2 cellular contexts compared by ENCODE assay signal in genomic region chr17:50310455-50311111, GRCh38.
TF ChIP-seq lines count a peak whose summit lies in the region.

No MANE protein-coding gene starts in this region.

TF ChIP-seq in SK-N-SH treated with all-trans-retinoic acid at 6 μM for 48 hours, 23 proteins besides CTCF, POLR2A, EP300 and RAD21 (continued from another document):
- TF ChIP-seq CSRNP3 (CRISPR knock-in tag; IDR thresholded peaks at IDR 0.05): no peak
- TF ChIP-seq BACH2 (CRISPR knock-in tag; IDR thresholded peaks at IDR 0.05; ENCODE audit: borderline replicate concordance): no peak

TF ChIP-seq in SK-N-SH, 30 proteins besides CTCF, POLR2A, EP300 and RAD21 (continued from another document):
- TF ChIP-seq MAX (IDR thresholded peaks at IDR 0.05; ENCODE audit: low read depth) (no peak), TCF12 (IDR thresholded peaks at IDR 0.05) (no peak), CHD2 (IDR thresholded peaks at IDR 0.05; ENCODE audit: low read length, partially characterized antibody) (no peak)
